19 cellular contexts compared by ENCODE assay signal in the genomic region with DNA sequence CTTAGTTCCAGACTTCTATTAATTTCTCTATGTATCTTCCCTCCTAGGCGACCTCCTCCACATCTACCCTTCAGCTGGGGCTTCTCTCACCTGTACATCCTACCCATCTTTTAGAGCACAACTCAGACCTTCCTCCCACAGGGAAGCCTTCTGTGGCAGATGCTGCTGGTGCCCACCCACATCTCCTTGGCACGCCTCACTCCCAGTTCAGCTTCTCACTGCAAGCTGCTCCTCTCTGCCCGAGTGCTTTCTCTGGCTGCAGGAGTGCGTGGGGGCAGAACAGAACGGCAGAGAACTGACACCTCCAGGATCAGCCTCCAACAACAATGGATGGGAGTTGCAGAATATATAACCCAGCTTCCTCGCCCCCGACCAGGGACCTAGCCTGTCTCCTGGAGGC. TPM values are rescaled to one million over a fixed set of nuclear protein-coding genes. Genes with fewer than 3 reads are reported as not detected.
A peak's percentile ranks its signal among the peaks of the same experiment; 100 is the strongest.
DNase-seq lines count a peak whose midpoint lies in the region; ATAC-seq lines count a peak whose summit lies in the region.
"Had no signal": no experiment of that assay in that cellular context is flagged by ENCODE, and none has a peak within 500 bp of the region (broad histone marks: within the 10 kb centered on the region; RNA-seq: fewer than 3 reads in every experiment).

No MANE protein-coding gene starts in this region.

- H3K4me2 ChIP-seq in mesendoderm (ENCODE audit: low read length), result no peak overlapping the region

- H2BK5ac ChIP-seq in mesendoderm (ENCODE audit: low read length), result no peak overlapping the region

- ATAC-seq in HG03342 (IDR thresholded peaks at IDR 0.05; ENCODE audit: unreplicated experiment), result no peak
- no peak for ATAC-seq in GM21529 (IDR thresholded peaks at IDR 0.05; ENCODE audit: unreplicated experiment)
- ATAC-seq: HepG2 had no signal

- H3K18ac ChIP-seq in mesendoderm (ENCODE audit: low read length), result no peak overlapping the region

- H3K79me1 ChIP-seq in mesendoderm (ENCODE audit: low read length), result no peaks in the 10 kb centered on the region

- DNase-seq in NCI-H1694 treated with DMSO at 0.1 percent for 48 hours (lab: John Stamatoyannopoulos, UW) (peak; percentile 34), NCI-H1694 (lab: John Stamatoyannopoulos, UW) (no peak), cerebellar cortex (ENCODE audit: low spot score) (peak; percentile 77), mesendoderm (no peak), superior temporal gyrus (ENCODE audit: extremely low spot score) (peak; percentile 46), T1000 (lab: John Stamatoyannopoulos, UW) (no peak)
- DNase-seq: 8988T; Caco-2; CD4-positive, alpha-beta T cell; EL; HFFc6; KBM-7; NCI-H2029; NK-92 treated with Interleukin-12 subunit alpha and Interleukin-12 subunit beta, amount 100 ng/mL, for 24 hours; Peyer's patch had no signal

- no CpG with 5 or more reads among the region's 7 CpGs for WGBS in mesendoderm (ENCODE audit: extremely low coverage, insufficient coverage, low lambda C conversion rate)

- peak overlapping the region; percentile 44 for H3K56ac ChIP-seq in mesendoderm (ENCODE audit: low read length)

- H2BK15ac ChIP-seq in mesendoderm (replicated peaks; ENCODE audit: low read depth), result no peak overlapping the region

- no peaks in the 10 kb centered on the region for H3K79me2 ChIP-seq in mesendoderm (ENCODE audit: control insufficient read depth, insufficient read depth, low read length)

- no peak overlapping the region for H4K8ac ChIP-seq in mesendoderm (ENCODE audit: low read depth, low read length)

- no peak overlapping the region for H4K5ac ChIP-seq in mesendoderm (ENCODE audit: low read length)

- H3K9ac ChIP-seq in mesendoderm (ENCODE audit: low read length), result no peak overlapping the region

- H3K23ac ChIP-seq in mesendoderm (ENCODE audit: low read length), result no peak overlapping the region

- H3K36me3 ChIP-seq in mesendoderm (ENCODE audit: control insufficient read depth, insufficient read depth, low read length), result no peaks in the 10 kb centered on the region
- H3K36me3 ChIP-seq: Peyer's patch, SJSA1 had no signal

- no peaks in the 10 kb centered on the region for H3K4me1 ChIP-seq in mesendoderm (ENCODE audit: control insufficient read depth, low read depth, low read length)

- no peak overlapping the region for H3K4me3 ChIP-seq in mesendoderm (ENCODE audit: low read length)
- H3K4me3 ChIP-seq: Peyer's patch, SJSA1 had no signal

- no peak overlapping the region for H3K27ac ChIP-seq in mesendoderm (ENCODE audit: low read depth, low read length)
- H3K27ac ChIP-seq: Peyer's patch, SJSA1 had no signal

- no peaks in the 10 kb centered on the region for H3K27me3 ChIP-seq in mesendoderm (ENCODE audit: insufficient read depth, low read length, poor library complexity)
- H3K27me3 ChIP-seq: Peyer's patch, SJSA1 had no signal

- no peak overlapping the region for H2BK120ac ChIP-seq in mesendoderm (ENCODE audit: low read depth, low read length)

- H3K4ac ChIP-seq in mesendoderm (ENCODE audit: low read depth, low read length), result no peak overlapping the region

- peak overlapping the region; percentile 60 for H2AK5ac ChIP-seq in mesendoderm (ENCODE audit: low read length)

RNA-seq across cellular contexts. Expression of a gene that starts 36.5 kb away (rescaled TPM):
- polyA plus RNA-seq in mesendoderm (2013, experiment 1 of 2), result 5.9 TPM
- 5.8 TPM for polyA plus RNA-seq in mesendoderm (2013, experiment 2 of 2)

Comparison
In these comparisons a context has a peak if more than half of its experiments do, and no peak if none do; other contexts are left out.
1. DNase-seq: peak in NCI-H1694 treated with DMSO at 0.1 percent for 48 hours (single experiment), cerebellar cortex (single experiment) and superior temporal gyrus (single experiment); none in NCI-H1694 (single experiment), mesendoderm (single experiment) and T1000 (single experiment).